Comparison of ENCODE assay signal across 17 cellular contexts in genomic region chr18:50273203-50274043, GRCh38. TPM values are rescaled to one million over a fixed set of nuclear protein-coding genes. Genes with fewer than 3 reads are reported as not detected.
A peak's percentile ranks its signal among the peaks of the same experiment; 100 is the strongest.
DNase-seq lines count a peak whose midpoint lies in the region; ATAC-seq and TF ChIP-seq lines count a peak whose summit lies in the region.
"Had no signal": no experiment of that assay in that cellular context is flagged by ENCODE, and none has a peak within 500 bp of the region (broad histone marks: within the 10 kb centered on the region; RNA-seq: fewer than 3 reads in every experiment).

No MANE protein-coding gene starts in this region.

- no peak overlapping the region for H2AFZ ChIP-seq in neuronal stem cell (ENCODE audit: low read length)

- H2BK5ac ChIP-seq in neuronal stem cell (ENCODE audit: low read length), result no peak overlapping the region

- H3K27ac Mint-ChIP-seq in endothelial cell (ENCODE audit: unreplicated experiment) (no peak overlapping the region), HFFc6 (no peak overlapping the region)
- H3K27ac Mint-ChIP-seq: CD4-positive, alpha-beta T cell had no signal

- H2BK12ac ChIP-seq in neuronal stem cell (ENCODE audit: low read length), result no peak overlapping the region

- H3K4ac ChIP-seq in neuronal stem cell (ENCODE audit: low read length), result no peak overlapping the region

- H3K27me3 ChIP-seq in left ventricle myocardium inferior (ENCODE audit: low read depth) (no peaks in the 10 kb centered on the region), neuronal stem cell (ENCODE audit: control insufficient read depth in 3 of 3, insufficient read depth in 3 of 3, low read depth in 1 of 3, low read length in 3 of 3) (no peaks in the 10 kb centered on the region)
- H3K27me3 ChIP-seq: BLaER1, MG63 had no signal

- H3K4me3 Mint-ChIP-seq in endothelial cell (ENCODE audit: unreplicated experiment) (peak overlapping the region; percentile 73), HFFc6 (no peak overlapping the region)
- H3K4me3 Mint-ChIP-seq: CD4-positive, alpha-beta T cell had no signal

- no peak overlapping the region for H2BK120ac ChIP-seq in neuronal stem cell (ENCODE audit: low read depth, low read length)

- no peak overlapping the region for H3K18ac ChIP-seq in neuronal stem cell (ENCODE audit: low read length)

- H3K27me3 Mint-ChIP-seq in endothelial cell (ENCODE audit: unreplicated experiment), result peaks cover 17% of the 10 kb centered on the region
- no peaks in the 10 kb centered on the region; the same call in 1 of the 2 replicates for H3K27me3 Mint-ChIP-seq in HFFc6 (ENCODE audit: insufficient read depth)
- H3K27me3 Mint-ChIP-seq: CD4-positive, alpha-beta T cell had no signal

- H3K36me3 ChIP-seq in left ventricle myocardium inferior, result peaks cover 91% of the 10 kb centered on the region
- H3K36me3 ChIP-seq in neuronal stem cell (replicated peaks in 1 of 2; ENCODE audit: control insufficient read depth in 2 of 2, insufficient read depth in 2 of 2, low read length in 2 of 2), result peaks cover 67 to 100% of the 10 kb centered on the region in 2 donors

- TF ChIP-seq CTCF in left ventricle myocardium inferior (IDR thresholded peaks at IDR 0.05; ENCODE audit: borderline replicate concordance), result no peak
- no peak for TF ChIP-seq CTCF in endothelial cell (IDR thresholded peaks at IDR 0.05; ENCODE audit: unreplicated experiment)
- TF ChIP-seq CTCF in HFFc6 (IDR thresholded peaks at IDR 0.05), result no peak

- no peak overlapping the region for H3K14ac ChIP-seq in neuronal stem cell (ENCODE audit: low read length)

- H3K9me3 ChIP-seq in left ventricle myocardium inferior (replicated peaks), result no peaks in the 10 kb centered on the region
- no peaks in the 10 kb centered on the region for H3K9me3 ChIP-seq in neuronal stem cell (replicated peaks in 1 of 2; ENCODE audit: control insufficient read depth in 2 of 2, insufficient read depth in 1 of 2, low read depth in 1 of 2, low read length in 2 of 2)
- H3K9me3 ChIP-seq: BLaER1, MG63 had no signal

- intact Hi-C loops in left ventricle myocardium inferior (cut with micrococcal nuclease) (no loop called here), left cardiac atrium (cut with DNase I) (no loop called here)

- H3K9me3 Mint-ChIP-seq in endothelial cell (ENCODE audit: unreplicated experiment) (no peaks in the 10 kb centered on the region), HFFc6 (0 out of 2 replicates have a peak, but pooled peaks cover 3% of the 10 kb centered on the region)
- H3K9me3 Mint-ChIP-seq: CD4-positive, alpha-beta T cell had no signal

- H4K91ac ChIP-seq in neuronal stem cell (ENCODE audit: low read depth, low read length, poor library complexity), result no peak overlapping the region

- H3K36me3 Mint-ChIP-seq in endothelial cell (ENCODE audit: low read depth, unreplicated experiment) (peaks cover 49% of the 10 kb centered on the region), HFFc6 (ENCODE audit: low read depth) (peaks cover 75% of the 10 kb centered on the region)

- peak overlapping the region; percentile 83 for H3K23ac ChIP-seq in neuronal stem cell (ENCODE audit: low read depth, low read length, poor library complexity)

- ATAC-seq in left cardiac atrium (no peak), GM18870 (IDR thresholded peaks at IDR 0.05; ENCODE audit: unreplicated experiment) (no peak)

- peaks cover 7% of the 10 kb centered on the region for H3K79me1 ChIP-seq in neuronal stem cell (ENCODE audit: low read depth, low read length)

- H4K8ac ChIP-seq in neuronal stem cell (ENCODE audit: low read depth, low read length), result peak overlapping the region; percentile 58

- no peak overlapping the region for H2BK15ac ChIP-seq in neuronal stem cell (ENCODE audit: low read length)

- peaks cover 17% of the 10 kb centered on the region for H3K4me1 ChIP-seq in left ventricle myocardium inferior
- no peaks in the 10 kb centered on the region for H3K4me1 ChIP-seq in neuronal stem cell (ENCODE audit: control insufficient read depth in 2 of 2, insufficient read depth in 1 of 2, low read depth in 1 of 2, low read length in 2 of 2)

- no peak overlapping the region for H3K9ac ChIP-seq in neuronal stem cell (ENCODE audit: low read depth, low read length, poor library complexity)
- H3K9ac ChIP-seq: BLaER1 had no signal

- DNase-seq in left ventricle myocardium inferior (peak; percentile 11), left cardiac atrium (no peak), endothelial cell (ENCODE audit: low spot score) (no peak), neuronal stem cell (ENCODE audit: low spot score) (no peak), amygdala (lab: John Stamatoyannopoulos, UW) (no peak), HFFc6 (no peak)
- DNase-seq: CD4-positive, alpha-beta T cell; KBM-7; MG63; NCI-H2029; NCI-H526 treated with DMSO at 0.1 percent for 48 hours; RPMI8226; SHP77 had no signal

- no CpG with 5 or more reads among the region's 23 CpGs for WGBS in neuronal stem cell (ENCODE audit: extremely low coverage in 2 of 2, insufficient read length in 2 of 2, insufficient replicate concordance in 1 of 2), 2 donors

- H3K4me1 Mint-ChIP-seq in endothelial cell (ENCODE audit: unreplicated experiment), result no peaks in the 10 kb centered on the region
- H3K4me1 Mint-ChIP-seq in HFFc6 (ENCODE audit: low read depth), result peaks cover 8% of the 10 kb centered on the region

- no peak overlapping the region for H2AK5ac ChIP-seq in neuronal stem cell (ENCODE audit: low read depth, low read length)

- H3K27ac ChIP-seq in left ventricle myocardium inferior (replicated peaks) (no peak overlapping the region), neuronal stem cell (replicated peaks; ENCODE audit: low read length) (no peak overlapping the region)
- H3K27ac ChIP-seq: BLaER1 had no signal

- H3K4me3 ChIP-seq in left ventricle myocardium inferior, result no peak overlapping the region
- H3K4me3 ChIP-seq in neuronal stem cell (ENCODE audit: low read length in 2 of 2), result peak overlapping the region in 1 of 2 donors; percentile 43
- H3K4me3 ChIP-seq: BLaER1, MG63 had no signal

- H3K4me2 ChIP-seq in neuronal stem cell (ENCODE audit: insufficient read depth, low read length, poor library complexity, severe bottlenecking), result no peak overlapping the region
- H3K4me2 ChIP-seq: BLaER1 had no signal

RNA-seq across cellular contexts. Expression of gene CFAP53, which starts 7.1 kb away (rescaled TPM):
- total RNA-seq in left ventricle myocardium inferior, result 0.16 TPM
- total RNA-seq in left cardiac atrium, result under 1 TPM; 0.18 to 0.35 TPM
- total RNA-seq in endothelial cell (ENCODE audit: unreplicated experiment), result 0.56 TPM
- polyA plus RNA-seq in neuronal stem cell (2013, experiment 1 of 2), result 1.4 TPM
- polyA plus RNA-seq in neuronal stem cell (2013, experiment 2 of 2), result 1.4 TPM
- total RNA-seq in HFFc6 (2021; fragmentation: NEBNext Ultra II Directional; extraction: Animal tissue kit (Norgen Biotek cat#: 25700)), result under 1 TPM in 3 of 6 experiments, not detected in 3; 0.10 to 0.17 (median 0.14) TPM
- total RNA-seq: HT-29, LHCN-M2 had no signal

RNA-seq across cellular contexts. Expression of gene MBD1, which starts 7.9 kb away (rescaled TPM):
- total RNA-seq in left ventricle myocardium inferior (50.2 TPM), left cardiac atrium (10 to 100 TPM; 47.5 to 60.7 TPM), endothelial cell (ENCODE audit: unreplicated experiment) (65.1 TPM)
- polyA plus RNA-seq in neuronal stem cell (2013, experiment 1 of 2), result 33.7 TPM
- 32.5 TPM for polyA plus RNA-seq in neuronal stem cell (2013, experiment 2 of 2)
- total RNA-seq in HFFc6 (2021; fragmentation: NEBNext Ultra II Directional; extraction: Animal tissue kit (Norgen Biotek cat#: 25700)), result 10 to 100 TPM; 48.3 to 56.0 (median 53.1) TPM

RNA-seq across cellular contexts. Expression of gene CXXC1, which starts 14.1 kb away (rescaled TPM):
- total RNA-seq in left ventricle myocardium inferior (33.7 TPM), left cardiac atrium (10 to 100 TPM; 33.6 to 37.1 TPM), endothelial cell (ENCODE audit: unreplicated experiment) (71.7 TPM)
- 34.6 TPM for polyA plus RNA-seq in neuronal stem cell (2013, experiment 1 of 2)
- polyA plus RNA-seq in neuronal stem cell (2013, experiment 2 of 2), result 34.6 TPM
- 10 to 100 TPM; 37.4 to 53.1 (median 44.4) TPM for total RNA-seq in HFFc6 (2021; fragmentation: NEBNext Ultra II Directional; extraction: Animal tissue kit (Norgen Biotek cat#: 25700))
